8 cellular contexts compared by ENCODE assay signal in genomic region chr20:18793625-18794427, GRCh38. TPM values are rescaled to one million over a fixed set of nuclear protein-coding genes. Genes with fewer than 3 reads are reported as not detected.
DNase-seq lines count a peak whose midpoint lies in the region; ATAC-seq and TF ChIP-seq lines count a peak whose summit lies in the region.

No MANE protein-coding gene starts in this region.

- H3K27ac Mint-ChIP-seq in nephron progenitor cell, result peak overlapping the region; percentile 89
- peak overlapping the region; percentile 98 to 99 for H3K27ac Mint-ChIP-seq in stimulated activated naive CD8-positive, alpha-beta T cell treated with anti-CD3 and anti-CD28 coated beads, Interleukin-15, amount 100 ng/mL, for 72 hours

- peaks cover 51% of the 10 kb centered on the region for H3K4me1 Mint-ChIP-seq in nephron progenitor cell
- H3K4me1 Mint-ChIP-seq in stimulated activated naive CD8-positive, alpha-beta T cell treated with anti-CD3 and anti-CD28 coated beads, Interleukin-15, amount 100 ng/mL, for 72 hours, result peaks cover 15% of the 10 kb centered on the region

- no peaks in the 10 kb centered on the region for H3F3A ChIP-seq in GM23248 (ENCODE audit: insufficient read depth)

- H3K27ac ChIP-seq in GM23248, result peak overlapping the region; percentile 71

- ATAC-seq in stimulated activated naive CD8-positive, alpha-beta T cell treated with anti-CD3 and anti-CD28 coated beads, Interleukin-15, amount 100 ng/mL, for 72 hours, result peak; percentile 97

- in situ Hi-C loops in GM23248 (cut with MboI), result no loop called here

- H3K4me3 ChIP-seq in GM23248, result peak overlapping the region; percentile 95

- H3K4me2 ChIP-seq in GM23248 (ENCODE audit: unreplicated experiment), result peak overlapping the region; percentile 97

- peak overlapping the region; percentile 97 for H3K9ac ChIP-seq in GM23248

- no peak for TF ChIP-seq CTCF in nephron progenitor cell (IDR thresholded peaks at IDR 0.05)

- WGBS in GM23248 (ENCODE audit: low coverage in 1 of 2, low lambda C conversion rate in 2 of 2, missing lambda C conversion rate in 2 of 2), 2 experiments, result 7 to 8% methylated on average over 29 of the region's 29 CpGs

- H3K36me3 ChIP-seq in GM23248 (ENCODE audit: low read depth), result no peaks in the 10 kb centered on the region

- H3K36me3 Mint-ChIP-seq in nephron progenitor cell (ENCODE audit: low read depth), result no peaks in the 10 kb centered on the region

- H4K20me1 ChIP-seq in GM23248 (ENCODE audit: insufficient read depth), result no peaks in the 10 kb centered on the region

- peaks cover 32% of the 10 kb centered on the region for H3K9me3 Mint-ChIP-seq in nephron progenitor cell
- H3K9me3 Mint-ChIP-seq in stimulated activated naive CD8-positive, alpha-beta T cell treated with anti-CD3 and anti-CD28 coated beads, Interleukin-15, amount 100 ng/mL, for 72 hours, result peaks cover 6 to 14% of the 10 kb centered on the region in 2 donors

- peaks cover 38% of the 10 kb centered on the region for H3K27me3 Mint-ChIP-seq in nephron progenitor cell (ENCODE audit: low read depth, poor library complexity)
- peaks cover 17% of the 10 kb centered on the region for H3K27me3 Mint-ChIP-seq in stimulated activated naive CD8-positive, alpha-beta T cell treated with anti-CD3 and anti-CD28 coated beads, Interleukin-15, amount 100 ng/mL, for 72 hours

- H3K4me1 ChIP-seq in GM23248 (ENCODE audit: insufficient read depth), result no peaks in the 10 kb centered on the region; the same call in 1 of the 2 replicates

- H3K27me3 ChIP-seq in GM23248 (replicated peaks; ENCODE audit: insufficient read depth), result no peaks in the 10 kb centered on the region

- no peaks in the 10 kb centered on the region for H3K79me2 ChIP-seq in GM23248 (ENCODE audit: insufficient read depth)

- H3K9me2 ChIP-seq in GM23248 (ENCODE audit: insufficient read depth), result 0 out of 2 replicates have a peak, but pooled peaks cover 6% of the 10 kb centered on the region

- peak overlapping the region; percentile 99 for H2AFZ ChIP-seq in GM23248

- H3K4me3 Mint-ChIP-seq in nephron progenitor cell, result peak overlapping the region; percentile 92
- peak overlapping the region; percentile 91 to 99 for H3K4me3 Mint-ChIP-seq in stimulated activated naive CD8-positive, alpha-beta T cell treated with anti-CD3 and anti-CD28 coated beads, Interleukin-15, amount 100 ng/mL, for 72 hours

- no peaks in the 10 kb centered on the region for H3K9me3 ChIP-seq in GM23248 (ENCODE audit: low read depth)

- DNase-seq in EL (peak; percentile 88), GM23248 (peak; percentile 96), Kasumi-1 (lab: John Stamatoyannopoulos, UW) (peak; percentile 88 to 91), RPMI8226 (peak; percentile 95), fibroblast of the conjunctiva (ENCODE audit: low read depth) (peak; percentile 79), nephron progenitor cell (peak; percentile 74)
- peak; percentile 76 for DNase-seq in activated effector memory CD4-positive, alpha-beta T cell treated with Interleukin-2 at 50 U/mL for 16 hours
- DNase-seq in stimulated activated naive CD8-positive, alpha-beta T cell treated with anti-CD3 and anti-CD28 coated beads, Interleukin-15, amount 100 ng/mL, for 72 hours, result peak; percentile 71 to 84

RNA-seq across cellular contexts. Expression of gene SCP2D1, which starts 19.8 kb away (rescaled TPM):
- not detected in 2 replicates for total RNA-seq in GM23248 (2014; rRNA removed; shearing (Covaris generic))
- polyA plus RNA-seq in GM23248 (2016; fragmentation: Nextera tagmentation; extraction: Ambion mirVana), result not detected in 2 replicates

Comparison
In these comparisons a context has a peak if more than half of its experiments do, and no peak if none do; other contexts are left out.
1. Peak in every context shown above with its lines: DNase-seq, ATAC-seq, H3K4me3 ChIP-seq and H3K27ac ChIP-seq.